ENCODE assay signal across 1 cellular context in genomic region chr16:3065069-3065741, GRCh38.
TF ChIP-seq lines count a peak whose summit lies in the region.

IL32 (plus strand) TSS chr16:3065640; CDS start chr16:3065812, 172 bp downstream.

TF ChIP-seq in HepG2, 621 proteins besides CTCF, POLR2A, EP300 and RAD21 (continued from another document and continues in another):
- TF ChIP-seq HBP1 (CRISPR knock-in tag; IDR thresholded peaks at IDR 0.05; ENCODE audit: low read depth) (no peak), MAFF (IDR thresholded peaks at IDR 0.05; ENCODE audit: low read depth, low read length) (0 out of 2 replicates have a peak, but pooled peaks have one; percentile 23), ZNF263 (CRISPR knock-in tag; IDR thresholded peaks at IDR 0.05) (peak; percentile 93; the same call in 1 of the 2 replicates), ZBTB40 (IDR thresholded peaks at IDR 0.05) (no peak), ZBTB40 (CRISPR knock-in tag; IDR thresholded peaks at IDR 0.05) (peak; percentile 47; the same call in 1 of the 2 replicates), ZNF749 (CRISPR knock-in tag; IDR thresholded peaks at IDR 0.05; ENCODE audit: borderline replicate concordance) (no peak), SP5 (CRISPR knock-in tag; IDR thresholded peaks at IDR 0.05; ENCODE audit: borderline replicate concordance, low read depth) (peak; percentile 73), ZNF644 (CRISPR knock-in tag; IDR thresholded peaks at IDR 0.05; ENCODE audit: low read depth) (0 out of 2 replicates have a peak, but pooled peaks have one; percentile 45), ZNF160 (CRISPR knock-in tag; IDR thresholded peaks at IDR 0.05) (no peak; the same call in 1 of the 2 replicates), SRSF9 (IDR thresholded peaks at IDR 0.05; ENCODE audit: borderline replicate concordance, insufficient read depth, low read depth, low read length, poor library complexity, severe bottlenecking) (no peak), ZFP36L2 (CRISPR knock-in tag; IDR thresholded peaks at IDR 0.05) (no peak), TCF7 (IDR thresholded peaks at IDR 0.05; ENCODE audit: low read depth) (no peak), ETV5 (CRISPR knock-in tag; IDR thresholded peaks at IDR 0.05; ENCODE audit: borderline replicate concordance) (peak; percentile 83), ZNF75D (CRISPR knock-in tag; IDR thresholded peaks at IDR 0.05; ENCODE audit: borderline replicate concordance) (no peak), HDAC1 (CRISPR knock-in tag; IDR thresholded peaks at IDR 0.05) (peak; percentile 80), HOXA5 (CRISPR knock-in tag; IDR thresholded peaks at IDR 0.05) (no peak; the same call in 1 of the 2 replicates), ZNF775 (CRISPR knock-in tag; IDR thresholded peaks at IDR 0.05; ENCODE audit: borderline replicate concordance) (no peak), JUND (CRISPR knock-in tag; IDR thresholded peaks at IDR 0.05) (peak; percentile 95), ZFP37 (CRISPR knock-in tag; IDR thresholded peaks at IDR 0.05; ENCODE audit: borderline replicate concordance) (no peak), ZMYM3 (CRISPR knock-in tag; IDR thresholded peaks at IDR 0.05) (peak; percentile 52; the same call in 1 of the 2 replicates), SIX1 (CRISPR knock-in tag; IDR thresholded peaks at IDR 0.05; ENCODE audit: borderline replicate concordance) (no peak), ZNF431 (CRISPR knock-in tag; IDR thresholded peaks at IDR 0.05; ENCODE audit: borderline replicate concordance, low read depth) (0 out of 2 replicates have a peak, but pooled peaks have one; percentile 45), STAT5B (CRISPR knock-in tag; IDR thresholded peaks at IDR 0.05) (no peak), ZKSCAN1 (IDR thresholded peaks at IDR 0.05; ENCODE audit: low read length) (no peak), MLLT10 (CRISPR knock-in tag; IDR thresholded peaks at IDR 0.05) (no peak), ZGPAT (CRISPR knock-in tag; IDR thresholded peaks at IDR 0.05) (peak; percentile 66), ATF4 (CRISPR knock-in tag; IDR thresholded peaks at IDR 0.05) (peak in 1 of 2 experiments; percentile 60; a peak in 2 of 4 replicates), PCBP1 (IDR thresholded peaks at IDR 0.05; ENCODE audit: borderline replicate concordance, low read depth, low read length) (no peak), NFE2 (CRISPR knock-in tag; IDR thresholded peaks at IDR 0.05) (no peak), ZNF367 (CRISPR knock-in tag; IDR thresholded peaks at IDR 0.05; ENCODE audit: borderline replicate concordance) (no peak), DRAP1 (CRISPR knock-in tag; IDR thresholded peaks at IDR 0.05) (peak; percentile 93), IRF2 (CRISPR knock-in tag; IDR thresholded peaks at IDR 0.05) (peak; percentile 80), FOSL2 (CRISPR knock-in tag; IDR thresholded peaks at IDR 0.05) (peak; percentile 86)
- TF ChIP-seq, protein P1, sequence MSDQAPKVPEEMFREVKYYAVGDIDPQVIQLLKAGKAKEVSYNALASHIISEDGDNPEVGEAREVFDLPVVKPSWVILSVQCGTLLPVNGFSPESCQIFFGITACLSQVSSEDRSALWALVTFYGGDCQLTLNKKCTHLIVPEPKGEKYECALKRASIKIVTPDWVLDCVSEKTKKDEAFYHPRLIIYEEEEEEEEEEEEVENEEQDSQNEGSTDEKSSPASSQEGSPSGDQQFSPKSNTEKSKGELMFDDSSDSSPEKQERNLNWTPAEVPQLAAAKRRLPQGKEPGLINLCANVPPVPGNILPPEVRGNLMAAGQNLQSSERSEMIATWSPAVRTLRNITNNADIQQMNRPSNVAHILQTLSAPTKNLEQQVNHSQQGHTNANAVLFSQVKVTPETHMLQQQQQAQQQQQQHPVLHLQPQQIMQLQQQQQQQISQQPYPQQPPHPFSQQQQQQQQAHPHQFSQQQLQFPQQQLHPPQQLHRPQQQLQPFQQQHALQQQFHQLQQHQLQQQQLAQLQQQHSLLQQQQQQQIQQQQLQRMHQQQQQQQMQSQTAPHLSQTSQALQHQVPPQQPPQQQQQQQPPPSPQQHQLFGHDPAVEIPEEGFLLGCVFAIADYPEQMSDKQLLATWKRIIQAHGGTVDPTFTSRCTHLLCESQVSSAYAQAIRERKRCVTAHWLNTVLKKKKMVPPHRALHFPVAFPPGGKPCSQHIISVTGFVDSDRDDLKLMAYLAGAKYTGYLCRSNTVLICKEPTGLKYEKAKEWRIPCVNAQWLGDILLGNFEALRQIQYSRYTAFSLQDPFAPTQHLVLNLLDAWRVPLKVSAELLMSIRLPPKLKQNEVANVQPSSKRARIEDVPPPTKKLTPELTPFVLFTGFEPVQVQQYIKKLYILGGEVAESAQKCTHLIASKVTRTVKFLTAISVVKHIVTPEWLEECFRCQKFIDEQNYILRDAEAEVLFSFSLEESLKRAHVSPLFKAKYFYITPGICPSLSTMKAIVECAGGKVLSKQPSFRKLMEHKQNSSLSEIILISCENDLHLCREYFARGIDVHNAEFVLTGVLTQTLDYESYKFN (CRISPR knock-in tag; conservative IDR thresholded peaks at IDR 0.05), result peak; percentile 90
- TF ChIP-seq, protein P2, sequence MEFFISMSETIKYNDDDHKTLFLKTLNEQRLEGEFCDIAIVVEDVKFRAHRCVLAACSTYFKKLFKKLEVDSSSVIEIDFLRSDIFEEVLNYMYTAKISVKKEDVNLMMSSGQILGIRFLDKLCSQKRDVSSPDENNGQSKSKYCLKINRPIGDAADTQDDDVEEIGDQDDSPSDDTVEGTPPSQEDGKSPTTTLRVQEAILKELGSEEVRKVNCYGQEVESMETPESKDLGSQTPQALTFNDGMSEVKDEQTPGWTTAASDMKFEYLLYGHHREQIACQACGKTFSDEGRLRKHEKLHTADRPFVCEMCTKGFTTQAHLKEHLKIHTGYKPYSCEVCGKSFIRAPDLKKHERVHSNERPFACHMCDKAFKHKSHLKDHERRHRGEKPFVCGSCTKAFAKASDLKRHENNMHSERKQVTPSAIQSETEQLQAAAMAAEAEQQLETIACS (CRISPR knock-in tag; IDR thresholded peaks at IDR 0.05), result no peak
- TF ChIP-seq, protein P3, sequence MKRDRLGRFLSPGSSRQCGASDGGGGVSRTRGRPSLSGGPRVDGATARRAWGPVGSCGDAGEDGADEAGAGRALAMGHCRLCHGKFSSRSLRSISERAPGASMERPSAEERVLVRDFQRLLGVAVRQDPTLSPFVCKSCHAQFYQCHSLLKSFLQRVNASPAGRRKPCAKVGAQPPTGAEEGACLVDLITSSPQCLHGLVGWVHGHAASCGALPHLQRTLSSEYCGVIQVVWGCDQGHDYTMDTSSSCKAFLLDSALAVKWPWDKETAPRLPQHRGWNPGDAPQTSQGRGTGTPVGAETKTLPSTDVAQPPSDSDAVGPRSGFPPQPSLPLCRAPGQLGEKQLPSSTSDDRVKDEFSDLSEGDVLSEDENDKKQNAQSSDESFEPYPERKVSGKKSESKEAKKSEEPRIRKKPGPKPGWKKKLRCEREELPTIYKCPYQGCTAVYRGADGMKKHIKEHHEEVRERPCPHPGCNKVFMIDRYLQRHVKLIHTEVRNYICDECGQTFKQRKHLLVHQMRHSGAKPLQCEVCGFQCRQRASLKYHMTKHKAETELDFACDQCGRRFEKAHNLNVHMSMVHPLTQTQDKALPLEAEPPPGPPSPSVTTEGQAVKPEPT (CRISPR knock-in tag; IDR thresholded peaks at IDR 0.05; ENCODE audit: low read depth), result no peak; the same call in 1 of the 2 replicates
- TF ChIP-seq, protein P4, sequence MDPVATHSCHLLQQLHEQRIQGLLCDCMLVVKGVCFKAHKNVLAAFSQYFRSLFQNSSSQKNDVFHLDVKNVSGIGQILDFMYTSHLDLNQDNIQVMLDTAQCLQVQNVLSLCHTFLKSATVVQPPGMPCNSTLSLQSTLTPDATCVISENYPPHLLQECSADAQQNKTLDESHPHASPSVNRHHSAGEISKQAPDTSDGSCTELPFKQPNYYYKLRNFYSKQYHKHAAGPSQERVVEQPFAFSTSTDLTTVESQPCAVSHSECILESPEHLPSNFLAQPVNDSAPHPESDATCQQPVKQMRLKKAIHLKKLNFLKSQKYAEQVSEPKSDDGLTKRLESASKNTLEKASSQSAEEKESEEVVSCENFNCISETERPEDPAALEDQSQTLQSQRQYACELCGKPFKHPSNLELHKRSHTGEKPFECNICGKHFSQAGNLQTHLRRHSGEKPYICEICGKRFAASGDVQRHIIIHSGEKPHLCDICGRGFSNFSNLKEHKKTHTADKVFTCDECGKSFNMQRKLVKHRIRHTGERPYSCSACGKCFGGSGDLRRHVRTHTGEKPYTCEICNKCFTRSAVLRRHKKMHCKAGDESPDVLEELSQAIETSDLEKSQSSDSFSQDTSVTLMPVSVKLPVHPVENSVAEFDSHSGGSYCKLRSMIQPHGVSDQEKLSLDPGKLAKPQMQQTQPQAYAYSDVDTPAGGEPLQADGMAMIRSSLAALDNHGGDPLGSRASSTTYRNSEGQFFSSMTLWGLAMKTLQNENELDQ (CRISPR knock-in tag; IDR thresholded peaks at IDR 0.05; ENCODE audit: borderline replicate concordance), result no peak
